8 cellular contexts compared by ENCODE assay signal in genomic region chr4:125283702-125284279, GRCh38. TPM values are rescaled to one million over a fixed set of nuclear protein-coding genes. Genes with fewer than 3 reads are reported as not detected.
A peak's percentile ranks its signal among the peaks of the same experiment; 100 is the strongest.
DNase-seq lines count a peak whose midpoint lies in the region; ATAC-seq and TF ChIP-seq lines count a peak whose summit lies in the region.

No MANE protein-coding gene starts in this region.

- H3K27me3 ChIP-seq in colonic mucosa = no peaks in the 10 kb centered on the region

- H3K27me3 Mint-ChIP-seq in neural crest cell (ENCODE audit: low read depth) = no peaks in the 10 kb centered on the region
- no peaks in the 10 kb centered on the region for H3K27me3 Mint-ChIP-seq in T-helper 2 cell treated with Interferon-gamma antibody and Interleukin-4, amounts not matched to agents 5 μg/mL and 100 μg/mL, for 36 hours (ENCODE audit: low read depth)

- H3K9me3 Mint-ChIP-seq in neural crest cell = no peaks in the 10 kb centered on the region
- H3K9me3 Mint-ChIP-seq in T-helper 2 cell treated with Interferon-gamma antibody and Interleukin-4, amounts not matched to agents 5 μg/mL and 100 μg/mL, for 36 hours = no peaks in the 10 kb centered on the region

- no peaks in the 10 kb centered on the region for H3K9me3 ChIP-seq in colonic mucosa

- H3K4me1 Mint-ChIP-seq in neural crest cell = peaks cover 5% of the 10 kb centered on the region
- no peaks in the 10 kb centered on the region for H3K4me1 Mint-ChIP-seq in T-helper 2 cell treated with Interferon-gamma antibody and Interleukin-4, amounts not matched to agents 5 μg/mL and 100 μg/mL, for 36 hours (ENCODE audit: low read depth)

- TF ChIP-seq CTCF in AG10803 (conservative IDR thresholded peaks at IDR 0.05; ENCODE audit: low read length) = peak; percentile 59
- peak; percentile 45 for TF ChIP-seq CTCF in colonic mucosa (IDR thresholded peaks at IDR 0.05)
- TF ChIP-seq CTCF in neural crest cell (conservative IDR thresholded peaks at IDR 0.05) = peak; percentile 84

- ATAC-seq in GM18517 (IDR thresholded peaks at IDR 0.05; ENCODE audit: unreplicated experiment) = peak; percentile 69

- intact Hi-C loops in colonic mucosa (cut with DNase I) = loop anchor here (5.0 kb wide), 1 partner anchor 951 kb away; no protein-coding TSS in a partner anchor

- H3K9ac ChIP-seq in colonic mucosa (ENCODE audit: low read depth in 2 of 2, low read length in 2 of 2) = no peak overlapping the region

- H3K4me1 ChIP-seq in colonic mucosa = no peaks in the 10 kb centered on the region

- DNase-seq in AG10803 (ENCODE audit: low read depth) (peak; percentile 46), M059J (ENCODE audit: low read depth) (peak; percentile 5), colonic mucosa (no peak), neural crest cell (ENCODE audit: low read depth, low spot score) (no peak), epidermal melanocyte (ENCODE audit: insufficient read length, low spot score) (no peak), occipital lobe (lab: John Stamatoyannopoulos, UW) (no peak)
- DNase-seq in T-helper 2 cell treated with Interferon-gamma antibody and Interleukin-4, amounts not matched to agents 5 μg/mL and 100 μg/mL, for 36 hours (ENCODE audit: low spot score) = no peak

- no peaks in the 10 kb centered on the region for H3K36me3 Mint-ChIP-seq in neural crest cell (ENCODE audit: low read depth)
- H3K36me3 Mint-ChIP-seq in T-helper 2 cell treated with Interferon-gamma antibody and Interleukin-4, amounts not matched to agents 5 μg/mL and 100 μg/mL, for 36 hours (ENCODE audit: low read depth) = no peaks in the 10 kb centered on the region

- H3K27ac Mint-ChIP-seq in neural crest cell (ENCODE audit: unreplicated experiment) = no peak overlapping the region
- no peak overlapping the region for H3K27ac Mint-ChIP-seq in T-helper 2 cell treated with Interferon-gamma antibody and Interleukin-4, amounts not matched to agents 5 μg/mL and 100 μg/mL, for 36 hours

- no peak overlapping the region for H3K4me3 Mint-ChIP-seq in neural crest cell
- H3K4me3 Mint-ChIP-seq in T-helper 2 cell treated with Interferon-gamma antibody and Interleukin-4, amounts not matched to agents 5 μg/mL and 100 μg/mL, for 36 hours = no peak overlapping the region

- no peak overlapping the region for H3K4me3 ChIP-seq in AG10803 (ENCODE audit: low read length)
- no peak overlapping the region for H3K4me3 ChIP-seq in colonic mucosa

- no peak overlapping the region for H3K27ac ChIP-seq in colonic mucosa

- H3K36me3 ChIP-seq in colonic mucosa = no peaks in the 10 kb centered on the region

RNA-seq across cellular contexts. Expression of gene FAT4, which starts 31.0 kb away (rescaled TPM):
- 1.6 and 3.1 TPM in 2 replicates for total RNA-seq in M059J (2014; rRNA removed; shearing (Covaris generic))
- total RNA-seq in colonic mucosa (1 to 10 TPM; 1.5 to 4.3 TPM), neural crest cell (26.0 and 26.6 TPM in 2 replicates), occipital lobe (95.3 TPM)

Comparison
In these comparisons a context has a peak if more than half of its experiments do, and no peak if none do; other contexts are left out.
1. DNase-seq: peak in AG10803 (single experiment) and M059J (single experiment); none in colonic mucosa (single experiment), neural crest cell (single experiment), epidermal melanocyte (single experiment), T-helper 2 cell treated with Interferon-gamma antibody and Interleukin-4, amounts not matched to agents 5 μg/mL and 100 μg/mL, for 36 hours (single experiment) and occipital lobe (single experiment).
2. Peak in every context shown above with its lines, with median percentiles within 50 percentile points of each other: CTCF ChIP-seq.